ENCODE assay signal across 12 cellular contexts in genomic region chr11:119518746-119519382, GRCh38.
DNase-seq lines count a peak whose midpoint lies in the region; ATAC-seq and TF ChIP-seq lines count a peak whose summit lies in the region.
"Had no signal": no experiment of that assay in that cellular context is flagged by ENCODE, and none has a peak within 500 bp of the region (broad histone marks: within the 10 kb centered on the region; RNA-seq: fewer than 3 reads in every experiment).

No MANE protein-coding gene starts in this region.

- no peak for ATAC-seq in activated T-helper 17 cell treated with anti-CD3 and anti-CD28 coated beads, Interleukin-2, amount 50 U/mL, for 72 hours (replicated peaks)
- ATAC-seq: heart right ventricle had no signal

- H3K27me3 Mint-ChIP-seq in neural crest cell (ENCODE audit: low read depth), result peaks cover 7% of the 10 kb centered on the region
- peaks cover 3% of the 10 kb centered on the region for H3K27me3 Mint-ChIP-seq in glutamatergic neuron (ENCODE audit: unreplicated experiment)
- peaks cover 9% of the 10 kb centered on the region for H3K27me3 Mint-ChIP-seq in activated T-helper 17 cell treated with anti-CD3 and anti-CD28 coated beads, Interleukin-2, amount 50 U/mL, for 72 hours

- peak; percentile 19 to 23 for DNase-seq in activated CD4-positive, alpha-beta T cell treated with anti-CD3 and anti-CD28 coated beads, Interleukin-2, amount 50 U/mL, for 48 hours
- no peak for DNase-seq in activated CD4-positive, alpha-beta T cell treated with anti-CD3 and anti-CD28 coated beads, Interleukin-2, amount 50 U/mL, for 1 hour
- DNase-seq in NB4 (ENCODE audit: low read depth) (peak; percentile 69), dermis blood vessel endothelial cell (peak; percentile 50), neural crest cell (ENCODE audit: low read depth, low spot score) (peak; percentile 42), NCI-H187 (lab: John Stamatoyannopoulos, UW) (no peak), glutamatergic neuron (no peak)
- DNase-seq: amniotic stem cell, heart right ventricle had no signal

- H3K36me3 Mint-ChIP-seq in neural crest cell (ENCODE audit: low read depth) (no peaks in the 10 kb centered on the region), glutamatergic neuron (ENCODE audit: unreplicated experiment) (no peaks in the 10 kb centered on the region)
- no peaks in the 10 kb centered on the region for H3K36me3 Mint-ChIP-seq in activated T-helper 17 cell treated with anti-CD3 and anti-CD28 coated beads, Interleukin-2, amount 50 U/mL, for 72 hours (ENCODE audit: low read depth)

- H3K4me3 Mint-ChIP-seq in neural crest cell (no peak overlapping the region), glutamatergic neuron (ENCODE audit: unreplicated experiment) (no peak overlapping the region)
- H3K4me3 Mint-ChIP-seq in activated T-helper 17 cell treated with anti-CD3 and anti-CD28 coated beads, Interleukin-2, amount 50 U/mL, for 72 hours, result no peak overlapping the region
- H3K4me3 Mint-ChIP-seq: T-helper 1 cell treated with Interleukin-12 subunit alpha and Interleukin-12 subunit beta and Interleukin-4 antibody, amounts not matched to agents 30 μg/mL and 1 μg/mL, for 36 hours had no signal

- TF ChIP-seq CTCF in NB4 (IDR thresholded peaks at IDR 0.05; ENCODE audit: low read depth, low read length) (no peak), neural crest cell (conservative IDR thresholded peaks at IDR 0.05) (no peak), glutamatergic neuron (IDR thresholded peaks at IDR 0.05; ENCODE audit: partially characterized antibody, unreplicated experiment) (no peak)

- no peak overlapping the region for H3K4me3 ChIP-seq in NB4 (ENCODE audit: low read depth, low read length)
- H3K4me3 ChIP-seq: heart right ventricle, ovary had no signal

- H3K9me3 Mint-ChIP-seq in neural crest cell, result no peaks in the 10 kb centered on the region
- peaks cover 8% of the 10 kb centered on the region for H3K9me3 Mint-ChIP-seq in glutamatergic neuron (ENCODE audit: unreplicated experiment)
- H3K9me3 Mint-ChIP-seq in activated T-helper 17 cell treated with anti-CD3 and anti-CD28 coated beads, Interleukin-2, amount 50 U/mL, for 72 hours, result no peaks in the 10 kb centered on the region
- H3K9me3 Mint-ChIP-seq: T-helper 1 cell treated with Interleukin-12 subunit alpha and Interleukin-12 subunit beta and Interleukin-4 antibody, amounts not matched to agents 30 μg/mL and 1 μg/mL, for 36 hours had no signal

- no peak overlapping the region for H3K27ac Mint-ChIP-seq in neural crest cell (ENCODE audit: unreplicated experiment)
- no peak overlapping the region for H3K27ac Mint-ChIP-seq in glutamatergic neuron (ENCODE audit: unreplicated experiment)
- no peak overlapping the region for H3K27ac Mint-ChIP-seq in activated T-helper 17 cell treated with anti-CD3 and anti-CD28 coated beads, Interleukin-2, amount 50 U/mL, for 72 hours
- H3K27ac Mint-ChIP-seq: T-helper 1 cell treated with Interleukin-12 subunit alpha and Interleukin-12 subunit beta and Interleukin-4 antibody, amounts not matched to agents 30 μg/mL and 1 μg/mL, for 36 hours had no signal

- H3K4me1 Mint-ChIP-seq in neural crest cell (peaks cover 3% of the 10 kb centered on the region), glutamatergic neuron (ENCODE audit: low read depth, unreplicated experiment) (peaks cover 3% of the 10 kb centered on the region)
- H3K4me1 Mint-ChIP-seq in activated T-helper 17 cell treated with anti-CD3 and anti-CD28 coated beads, Interleukin-2, amount 50 U/mL, for 72 hours, result no peaks in the 10 kb centered on the region

- no peak for TF ChIP-seq POLR2A in NB4 (IDR thresholded peaks at IDR 0.05; ENCODE audit: extremely low read depth, insufficient read length)

Comparison
In these comparisons a context has a peak if more than half of its experiments do, and no peak if none do; other contexts are left out.
1. DNase-seq: peak in activated CD4-positive, alpha-beta T cell treated with anti-CD3 and anti-CD28 coated beads, Interleukin-2, amount 50 U/mL, for 48 hours (2 of 2), NB4 (single experiment), dermis blood vessel endothelial cell (single experiment) and neural crest cell (single experiment); none in activated CD4-positive, alpha-beta T cell treated with anti-CD3 and anti-CD28 coated beads, Interleukin-2, amount 50 U/mL, for 1 hour (single experiment), NCI-H187 (0 of 2) and glutamatergic neuron (single experiment).